20 cellular contexts compared by ENCODE assay signal in the genomic region with DNA sequence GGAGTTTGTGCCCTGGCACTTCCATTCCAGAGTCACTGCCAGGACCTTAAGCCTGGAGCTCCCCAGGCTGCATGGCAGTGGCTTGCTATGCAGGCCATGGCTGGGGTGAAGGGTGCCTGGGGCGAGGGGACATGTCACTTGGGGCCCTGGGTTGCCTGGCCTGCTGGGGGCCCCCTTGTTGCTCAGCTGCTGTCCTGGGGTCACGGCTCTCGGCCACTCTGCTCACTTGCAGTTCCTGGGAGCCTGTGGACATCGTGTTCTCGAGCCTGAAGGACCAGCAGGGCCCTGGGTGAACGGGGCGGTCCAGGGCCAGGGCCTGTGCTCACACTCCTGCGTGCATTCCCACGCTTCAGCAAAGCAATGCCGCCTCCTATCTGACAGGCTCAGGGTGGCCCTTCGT. TPM values are rescaled to one million over a fixed set of nuclear protein-coding genes. Genes with fewer than 3 reads are reported as not detected.
"Had no signal": no experiment of that assay in that cellular context is flagged by ENCODE, and none has a peak within 500 bp of the region (broad histone marks: within the 10 kb centered on the region; RNA-seq: fewer than 3 reads in every experiment).

No MANE protein-coding gene starts in this region.

- DNase-seq: activated CD4-positive, alpha-beta memory T cell treated with anti-CD3 and anti-CD28 coated beads for 36 hours; activated CD4-positive, alpha-beta T cell treated with anti-CD3 and anti-CD28 coated beads for 36 hours; activated CD8-positive, alpha-beta memory T cell treated with anti-CD3 and anti-CD28 coated beads, Interleukin-2, amount 10 ng/mL, durations not matched to agents 7 days and 5 days; activated T-cell treated with anti-CD3 and anti-CD28 coated beads, Interleukin-2, amount 50 U/mL, for 1 hour; dorsolateral prefrontal cortex; endodermal cell; erythroblast; occipital lobe; stimulated activated CD4-positive, alpha-beta T cell treated with anti-CD3 and anti-CD28 coated beads, Interleukin-1b, Interleukin-23, amount 100 ng/mL, for 48 hours; WERI-Rb-1 had no signal

- H3K9me3 ChIP-seq: psoas muscle, vagina had no signal

- H3K27me3 ChIP-seq: cardiac muscle cell, dorsolateral prefrontal cortex, hepatocyte, vagina had no signal

- H3K4me3 ChIP-seq: cardiac muscle cell, dorsolateral prefrontal cortex, hepatocyte, vagina had no signal

- H3K27ac ChIP-seq: cardiac muscle cell, hepatocyte, vagina had no signal

- H3K36me3 ChIP-seq: cardiac muscle cell, vagina, WERI-Rb-1 had no signal

- ATAC-seq: activated CD4-positive, alpha-beta T cell treated with anti-CD3 and anti-CD28 coated beads for 36 hours; activated CD8-positive, alpha-beta memory T cell treated with anti-CD3 and anti-CD28 coated beads, Interleukin-2, amount 10 ng/mL, durations not matched to agents 7 days and 5 days; naive thymus-derived CD8-positive, alpha-beta T cell had no signal

RNA-seq across cellular contexts. Expression of a gene that starts 31.3 kb away (rescaled TPM):
- total RNA-seq: activated CD4-positive, alpha-beta memory T cell treated with anti-CD3 and anti-CD28 coated beads for 36 hours; activated CD4-positive, alpha-beta T cell treated with anti-CD3 and anti-CD28 coated beads for 36 hours; activated CD8-positive, alpha-beta memory T cell treated with anti-CD3 and anti-CD28 coated beads, Interleukin-2, amount 10 ng/mL, durations not matched to agents 7 days and 5 days; cardiac muscle cell; endodermal cell; hepatocyte; lung microvascular endothelial cell; mononuclear cell; naive thymus-derived CD8-positive, alpha-beta T cell; occipital lobe; sciatic nerve; T-helper 1 cell treated with Interleukin-12 subunit alpha and Interleukin-12 subunit beta and Interleukin-4 antibody, amounts not matched to agents 30 ng/mL and 1 ng/mL, for 36 hours; vagina had no signal
- polyA plus RNA-seq: cardiac muscle cell; keratinocyte; naive thymus-derived CD8-positive, alpha-beta T cell had no signal

RNA-seq across cellular contexts. Expression of a gene that starts 41.1 kb away (rescaled TPM):
- total RNA-seq: activated CD8-positive, alpha-beta memory T cell treated with anti-CD3 and anti-CD28 coated beads, Interleukin-2, amount 10 ng/mL, durations not matched to agents 7 days and 5 days; T-helper 1 cell treated with Interleukin-12 subunit alpha and Interleukin-12 subunit beta and Interleukin-4 antibody, amounts not matched to agents 30 ng/mL and 1 ng/mL, for 36 hours had no signal
- polyA plus RNA-seq: keratinocyte had no signal
